In the genomic region with DNA sequence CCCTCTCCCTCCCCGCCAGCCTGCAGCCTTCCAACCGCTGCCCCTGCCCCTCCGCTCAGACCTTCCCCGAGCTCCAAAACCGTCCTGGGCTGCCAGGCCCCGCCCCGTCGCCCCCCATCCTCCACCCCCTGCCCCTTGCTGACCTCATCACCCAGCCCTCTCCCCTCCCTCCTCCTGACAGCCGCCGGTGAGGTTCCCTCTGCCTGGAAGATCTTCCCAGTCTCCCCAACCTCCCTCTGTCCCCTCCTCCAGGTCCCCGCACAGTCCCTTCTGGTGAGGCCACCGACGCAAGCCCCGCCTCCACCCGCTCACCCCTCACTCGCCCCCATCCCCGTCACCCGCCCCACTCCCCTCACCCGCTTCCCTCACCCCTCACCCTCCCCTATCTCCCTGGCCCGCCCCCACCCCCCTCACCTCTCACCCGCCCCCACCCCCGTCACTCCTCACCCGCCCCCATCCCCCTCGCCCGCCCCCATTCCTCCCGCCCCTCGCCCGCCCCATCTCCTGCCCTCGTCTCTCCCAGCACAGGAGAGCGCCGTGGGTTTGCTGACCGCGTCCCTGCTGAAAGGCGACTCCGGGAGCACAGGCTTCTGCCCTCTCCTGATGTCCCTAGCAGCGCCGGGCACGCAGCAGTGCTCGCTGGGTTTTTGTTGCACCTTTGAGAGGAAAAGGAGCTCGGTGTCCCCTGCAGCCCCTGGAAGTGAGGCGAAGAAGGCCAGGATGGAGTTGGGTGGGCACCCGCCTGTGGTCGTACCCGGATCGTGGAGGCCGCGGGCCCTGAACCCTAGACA, we compare ENCODE assay signal across 9 cellular contexts. TPM values are rescaled to one million over a fixed set of nuclear protein-coding genes. Genes with fewer than 3 reads are reported as not detected.
DNase-seq lines count a peak whose midpoint lies in the region; ATAC-seq and TF ChIP-seq lines count a peak whose summit lies in the region.
"Had no signal": no experiment of that assay in that cellular context is flagged by ENCODE, and none has a peak within 500 bp of the region (broad histone marks: within the 10 kb centered on the region; RNA-seq: fewer than 3 reads in every experiment).

No MANE protein-coding gene starts in this region.

- peaks cover 0 to 5% (median 0%) of the 10 kb centered on the region in 9 donors for H3K27me3 ChIP-seq in heart left ventricle

- ATAC-seq in heart left ventricle (peak in 1 of 4 donors; percentile 26), sciatic nerve (peak; percentile 25)

- POLR2A ChIA-PET in activated CD4-positive, alpha-beta memory T cell treated with anti-CD3 and anti-CD28 coated beads, Interleukin-2, amount 10 ng/mL, durations not matched to agents 7 days and 5 days (lab: Charles Lee): no interaction called here

- H3K27ac ChIP-seq in heart left ventricle: peak overlapping the region in 2 of 12 donors; percentile 34 to 37

- H3K4me1 Mint-ChIP-seq in IgD-negative memory B cell: peaks cover 10 to 14% (median 13%) of the 10 kb centered on the region in 3 donors
- peaks cover 10% of the 10 kb centered on the region for H3K4me1 Mint-ChIP-seq in activated CD4-positive, alpha-beta memory T cell treated with anti-CD3 and anti-CD28 coated beads, Interleukin-2, amount 10 ng/mL, durations not matched to agents 7 days and 5 days

- peak overlapping the region in 2 of 3 donors; percentile 16 to 59 for H3K27ac Mint-ChIP-seq in IgD-negative memory B cell
- H3K27ac Mint-ChIP-seq in activated CD4-positive, alpha-beta memory T cell treated with anti-CD3 and anti-CD28 coated beads, Interleukin-2, amount 10 ng/mL, durations not matched to agents 7 days and 5 days: no peak overlapping the region

- no peak for TF ChIP-seq POLR2A in heart left ventricle (IDR thresholded peaks at IDR 0.05)

- 1 to 5% (median 3%) methylated on average over 33 to 47 of the region's 47 CpGs for WGBS in heart left ventricle, 4 donors

- no peaks in the 10 kb centered on the region for H3K36me3 Mint-ChIP-seq in IgD-negative memory B cell
- H3K36me3 Mint-ChIP-seq in activated CD4-positive, alpha-beta memory T cell treated with anti-CD3 and anti-CD28 coated beads, Interleukin-2, amount 10 ng/mL, durations not matched to agents 7 days and 5 days (ENCODE audit: low read depth): no peaks in the 10 kb centered on the region

- DNase-seq in GM03348 (ENCODE audit: low spot score) (peak; percentile 36), heart left ventricle (peak in 1 of 5 donors; percentile 61), sciatic nerve (ENCODE audit: low spot score) (peak; percentile 75), medulla oblongata (ENCODE audit: extremely low spot score) (no peak), foreskin melanocyte (no peak)
- DNase-seq in activated CD4-positive, alpha-beta memory T cell treated with anti-CD3 and anti-CD28 coated beads, Interleukin-2, amount 10 ng/mL, durations not matched to agents 7 days and 5 days: peak; percentile 27
- no peak for DNase-seq in NK-92 treated with Interleukin-12 subunit alpha and Interleukin-12 subunit beta, amount 100 ng/mL, for 24 hours (lab: John Stamatoyannopoulos, UW)

- H3K36me3 ChIP-seq in heart left ventricle: no peaks in the 10 kb centered on the region

- TF ChIP-seq CTCF in heart left ventricle (IDR thresholded peaks at IDR 0.05): no peak

- CTCF ChIA-PET in activated CD4-positive, alpha-beta memory T cell treated with anti-CD3 and anti-CD28 coated beads, Interleukin-2, amount 10 ng/mL, durations not matched to agents 7 days and 5 days (lab: Charles Lee): interaction anchor here (0.9 to 1.0 kb wide), 2 partner anchors 129 to 169 kb away, joined by 3 to 6 read pairs; no protein-coding TSS in a partner anchor

- peaks cover 16% of the 10 kb centered on the region for H3K27me3 Mint-ChIP-seq in IgD-negative memory B cell
- peaks cover 33% of the 10 kb centered on the region for H3K27me3 Mint-ChIP-seq in activated CD4-positive, alpha-beta memory T cell treated with anti-CD3 and anti-CD28 coated beads, Interleukin-2, amount 10 ng/mL, durations not matched to agents 7 days and 5 days

- peaks cover 0 to 46% (median 28%) of the 10 kb centered on the region in 12 donors for H3K4me1 ChIP-seq in heart left ventricle

- no peaks in the 10 kb centered on the region for H3K9me3 ChIP-seq in heart left ventricle

- peak overlapping the region; percentile 65 to 84 (median 76) for H3K4me3 Mint-ChIP-seq in IgD-negative memory B cell
- H3K4me3 Mint-ChIP-seq in activated CD4-positive, alpha-beta memory T cell treated with anti-CD3 and anti-CD28 coated beads, Interleukin-2, amount 10 ng/mL, durations not matched to agents 7 days and 5 days: peak overlapping the region; percentile 61

- intact Hi-C loops in heart left ventricle (cut with DNase I): loop anchor here (2.0 to 10.0 kb wide), 6 partner anchors 46 to 286 kb away; no protein-coding TSS in a partner anchor
- intact Hi-C loops in sciatic nerve (cut with DNase I): loop anchor here (2.0 to 10.0 kb wide), 3 partner anchors 104 to 284 kb away; a partner anchor contains a TSS

- H3K4me3 ChIP-seq in heart left ventricle: peak overlapping the region; percentile 33 to 69 (median 56)

- no peaks in the 10 kb centered on the region for H3K9me3 Mint-ChIP-seq in IgD-negative memory B cell
- H3K9me3 Mint-ChIP-seq in activated CD4-positive, alpha-beta memory T cell treated with anti-CD3 and anti-CD28 coated beads, Interleukin-2, amount 10 ng/mL, durations not matched to agents 7 days and 5 days: no peaks in the 10 kb centered on the region

RNA-seq across cellular contexts. Expression of a gene that starts 16.4 kb away (rescaled TPM):
- polyA plus RNA-seq in IgD-negative memory B cell: 1.5 TPM
- not detected for total RNA-seq in activated CD4-positive, alpha-beta memory T cell treated with anti-CD3 and anti-CD28 coated beads, Interleukin-2, amount 10 ng/mL, durations not matched to agents 7 days and 5 days
- total RNA-seq in heart left ventricle: under 1 TPM in 2 of 9 donors, not detected in 7; 0.34 to 0.45 TPM
- polyA plus RNA-seq in heart left ventricle: under 1 TPM in 1 of 2 donors, not detected in 1; 0.15 TPM
- not detected for total RNA-seq in sciatic nerve
- total RNA-seq: activated CD8-positive, alpha-beta memory T cell treated with anti-CD3 and anti-CD28 coated beads for 36 hours had no signal

RNA-seq across cellular contexts. Expression of a gene that starts 27.7 kb away (rescaled TPM):
- 3.3 TPM for polyA plus RNA-seq in IgD-negative memory B cell
- total RNA-seq in activated CD4-positive, alpha-beta memory T cell treated with anti-CD3 and anti-CD28 coated beads, Interleukin-2, amount 10 ng/mL, durations not matched to agents 7 days and 5 days: 10 to 100 TPM; 22.2 to 30.0 TPM
- total RNA-seq in heart left ventricle: 10 to 100 TPM; 14.7 to 67.1 (median 18.7) TPM
- 10 to 100 TPM in 1 of 2 donors, 1 to 10 TPM in 1; 8.5 to 25.1 TPM for polyA plus RNA-seq in heart left ventricle
- 119 TPM for total RNA-seq in sciatic nerve

RNA-seq across cellular contexts. Expression of a gene that starts 41.4 kb away (rescaled TPM):
- 24.0 TPM for polyA plus RNA-seq in IgD-negative memory B cell
- 10 to 100 TPM; 73.9 to 74.7 TPM for total RNA-seq in activated CD4-positive, alpha-beta memory T cell treated with anti-CD3 and anti-CD28 coated beads, Interleukin-2, amount 10 ng/mL, durations not matched to agents 7 days and 5 days
- total RNA-seq in heart left ventricle: 10 to 100 TPM in 6 of 9 donors, 1 to 10 TPM in 3; 4.0 to 46.8 (median 15.0) TPM
- polyA plus RNA-seq in heart left ventricle: 10 to 100 TPM; 13.1 to 17.4 TPM
- total RNA-seq in sciatic nerve: 44.9 TPM

Comparison
In these comparisons a context has a peak if more than half of its experiments do, and no peak if none do; other contexts are left out.
1. DNase-seq: peak in GM03348 (single experiment), activated CD4-positive, alpha-beta memory T cell treated with anti-CD3 and anti-CD28 coated beads, Interleukin-2, amount 10 ng/mL, durations not matched to agents 7 days and 5 days (single experiment) and sciatic nerve (single experiment); none in medulla oblongata (single experiment), foreskin melanocyte (single experiment) and NK-92 treated with Interleukin-12 subunit alpha and Interleukin-12 subunit beta, amount 100 ng/mL, for 24 hours (single experiment).